Comparison of ENCODE assay signal across 9 cellular contexts in the genomic region with DNA sequence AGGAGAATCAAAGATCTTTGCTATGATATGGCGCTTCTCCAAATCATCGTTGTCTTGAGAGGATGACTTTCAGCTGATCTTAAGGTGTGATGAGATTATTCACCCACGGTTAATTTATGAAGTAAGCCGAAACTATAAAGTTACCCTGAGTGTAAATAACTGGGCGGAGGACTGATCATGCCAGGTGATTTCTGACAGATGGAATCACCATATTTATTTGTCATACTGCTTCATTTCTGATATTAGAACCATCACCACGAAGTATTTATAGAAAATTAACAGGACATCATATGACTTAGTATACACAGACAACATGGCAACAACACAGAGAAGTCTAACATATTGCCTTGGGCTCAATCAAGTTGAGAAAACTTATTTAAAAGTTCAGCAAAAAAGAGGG.
"Had no signal": no experiment of that assay in that cellular context is flagged by ENCODE, and none has a peak within 500 bp of the region (broad histone marks: within the 10 kb centered on the region; RNA-seq: fewer than 3 reads in every experiment).

No MANE protein-coding gene starts in this region.

- H3K9me3 Mint-ChIP-seq: HFFc6, IgD-negative memory B cell had no signal

- H3K9me3 ChIP-seq: HAP-1 had no signal

- H3K27ac Mint-ChIP-seq: HFFc6 had no signal

- H3K27ac ChIP-seq: GM23248, HL-60 had no signal

- H3K4me3 ChIP-seq: GM23248, HAP-1 had no signal

- H3K36me3 ChIP-seq: HAP-1 had no signal

- H3K36me3 Mint-ChIP-seq: IgD-negative memory B cell had no signal

- H3K4me1 ChIP-seq: HAP-1 had no signal

- H3K4me3 Mint-ChIP-seq: HFFc6, IgD-negative memory B cell had no signal

- DNase-seq: GM23248, GOT3, H7, HFFc6 had no signal

- ATAC-seq: HCT116, HepG2 had no signal
